ENCODE assay signal across 1 cellular context in genomic region chr12:116048886-116049285, GRCh38.
TF ChIP-seq lines count a peak whose summit lies in the region.

No MANE protein-coding gene starts in this region.

TF ChIP-seq in A549, 52 proteins besides CTCF, POLR2A, EP300 and RAD21 (continued from another document):
- no peak for TF ChIP-seq BCL3 (IDR thresholded peaks at IDR 0.05)
- no peak for TF ChIP-seq REST (IDR thresholded peaks at IDR 0.05)
- no peak for TF ChIP-seq SREBF2 (IDR thresholded peaks at IDR 0.05)
- no peak for TF ChIP-seq MYC (IDR thresholded peaks at IDR 0.05; ENCODE audit: borderline replicate concordance, low read length)
